Comparison of ENCODE assay signal across 8 cellular contexts in the genomic region with DNA sequence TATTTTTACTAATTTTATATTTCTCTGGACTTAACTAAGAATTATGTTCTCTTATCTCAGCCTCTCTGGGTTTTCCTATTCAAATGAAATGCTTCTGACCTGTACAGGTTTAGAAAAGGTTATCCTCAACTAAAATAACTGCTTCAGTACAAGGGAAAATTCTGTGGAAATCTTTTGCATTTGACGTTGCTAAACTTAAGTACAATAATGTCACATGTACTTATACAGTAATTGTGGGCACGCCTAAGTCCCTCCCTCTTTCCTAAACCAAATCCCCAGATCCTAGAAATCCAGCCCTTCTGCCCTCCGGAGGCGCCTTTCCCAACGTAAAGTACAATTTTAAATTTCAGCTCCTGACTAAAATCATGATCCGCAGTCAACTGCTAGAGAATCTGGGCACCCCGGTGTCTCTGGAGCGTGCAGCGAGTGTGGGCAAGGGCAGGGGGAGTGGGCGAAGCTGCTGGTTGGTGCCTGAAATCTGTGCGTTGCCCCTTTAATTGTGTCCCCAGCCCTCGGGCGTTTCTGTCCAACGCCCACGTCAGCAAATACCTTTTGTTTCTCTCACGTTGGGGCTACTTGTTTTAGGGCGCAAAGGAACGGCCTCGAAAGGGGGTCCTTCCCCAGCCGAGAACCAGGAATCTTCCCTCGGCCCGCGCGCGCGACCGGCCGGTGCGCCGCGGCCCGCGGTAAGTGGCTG. TPM values are rescaled to one million over a fixed set of nuclear protein-coding genes. Genes with fewer than 3 reads are reported as not detected.
DNase-seq lines count a peak whose midpoint lies in the region; ATAC-seq and TF ChIP-seq lines count a peak whose summit lies in the region.

A gene (plus strand): TSS at position 541 of the 697 bp plus-strand sequence. CDS start 53,505 bp downstream, outside the sequence.

- TF ChIP-seq CTCF in GM12872 (IDR thresholded peaks at IDR 0.05; ENCODE audit: insufficient read depth, low read depth, low read length) (0 out of 3 replicates have a peak, but pooled peaks have one; percentile 1), foreskin fibroblast (IDR thresholded peaks at IDR 0.05; ENCODE audit: low read depth, low read length) (peak; percentile 7), natural killer cell (IDR thresholded peaks at IDR 0.05) (no peak)

- H2AFZ ChIP-seq in ACC112 (ENCODE audit: low read length, unreplicated experiment) = peak within 1 kb of the TSS; percentile 72

- no peaks in the 10 kb centered on the region for H3K27me3 ChIP-seq in ACC112 (ENCODE audit: insufficient read depth, low read length)

- peak within 1 kb of the TSS in 1 of 2 donors; percentile 36 for H3K27ac Mint-ChIP-seq in natural killer cell

- H3K36me3 Mint-ChIP-seq in natural killer cell = no peaks in the 10 kb centered on the region

- no peaks in the 10 kb centered on the region for H3K9me3 Mint-ChIP-seq in natural killer cell

- no peaks in the 10 kb centered on the region for H3K36me3 ChIP-seq in ACC112 (ENCODE audit: insufficient read depth, low read length)

- H3K4me1 ChIP-seq in ACC112 (ENCODE audit: control insufficient read depth, insufficient read depth, low read length, unreplicated experiment) = peaks cover 6% of the 10 kb centered on the region

- DNase-seq in NCI-H345 (lab: John Stamatoyannopoulos, UW) = peak; percentile 76
- peak; percentile 41 to 47 for DNase-seq in activated T-cell treated with anti-CD3 and anti-CD28 coated beads, Interleukin-2, amount 50 U/mL, for 48 hours
- DNase-seq in foreskin fibroblast = peak; percentile 53 to 81
- DNase-seq in natural killer cell = no peak
- DNase-seq in OCI-M2 (lab: John Stamatoyannopoulos, UW; ENCODE audit: unreplicated experiment) = no peak

- ATAC-seq in natural killer cell (peak in 2 of 3 donors; percentile 21 to 50), GM21515 (IDR thresholded peaks at IDR 0.05; ENCODE audit: unreplicated experiment) (no peak)

- H3K4me1 Mint-ChIP-seq in natural killer cell = peaks cover 6 to 11% of the 10 kb centered on the region in 2 donors

- H3K79me2 ChIP-seq in ACC112 (ENCODE audit: control insufficient read depth, insufficient read depth, low read length, unreplicated experiment) = peaks cover 5% of the 10 kb centered on the region

- H3K4me3 Mint-ChIP-seq in natural killer cell = peak within 1 kb of the TSS; percentile 92

- intact Hi-C loops in natural killer cell (cut with micrococcal nuclease) = no loop called here

- peaks cover 36 to 45% of the 10 kb centered on the region in 2 donors for H3K27me3 Mint-ChIP-seq in natural killer cell (ENCODE audit: low read depth in 2 of 2)

- peak within 1 kb of the TSS; percentile 92 for H3K4me3 ChIP-seq in ACC112 (ENCODE audit: low read depth, low read length)
- H3K4me3 ChIP-seq in foreskin fibroblast (ENCODE audit: low read depth in 1 of 2, low read length in 2 of 2) = peak within 1 kb of the TSS; percentile 72 to 75

- peak within 1 kb of the TSS; percentile 28 for H3K27ac ChIP-seq in ACC112 (ENCODE audit: low read depth, low read length)

RNA-seq across cellular contexts. Expression of the gene that starts here (rescaled TPM):
- total RNA-seq in natural killer cell = under 1 TPM; 0.16 to 0.50 (median 0.33) TPM

Comparison
In these comparisons a context has a peak if more than half of its experiments do, and no peak if none do; other contexts are left out.
1. Peak in ATAC-seq in natural killer cell; RNA of the gene not detected or under 1 TPM.
2. DNase-seq: peak in NCI-H345 (single experiment), activated T-cell treated with anti-CD3 and anti-CD28 coated beads, Interleukin-2, amount 50 U/mL, for 48 hours (2 of 2) and foreskin fibroblast (2 of 2); none in natural killer cell (single experiment) and OCI-M2 (single experiment).